Comparison of ENCODE assay signal across 8 cellular contexts in the genomic region with DNA sequence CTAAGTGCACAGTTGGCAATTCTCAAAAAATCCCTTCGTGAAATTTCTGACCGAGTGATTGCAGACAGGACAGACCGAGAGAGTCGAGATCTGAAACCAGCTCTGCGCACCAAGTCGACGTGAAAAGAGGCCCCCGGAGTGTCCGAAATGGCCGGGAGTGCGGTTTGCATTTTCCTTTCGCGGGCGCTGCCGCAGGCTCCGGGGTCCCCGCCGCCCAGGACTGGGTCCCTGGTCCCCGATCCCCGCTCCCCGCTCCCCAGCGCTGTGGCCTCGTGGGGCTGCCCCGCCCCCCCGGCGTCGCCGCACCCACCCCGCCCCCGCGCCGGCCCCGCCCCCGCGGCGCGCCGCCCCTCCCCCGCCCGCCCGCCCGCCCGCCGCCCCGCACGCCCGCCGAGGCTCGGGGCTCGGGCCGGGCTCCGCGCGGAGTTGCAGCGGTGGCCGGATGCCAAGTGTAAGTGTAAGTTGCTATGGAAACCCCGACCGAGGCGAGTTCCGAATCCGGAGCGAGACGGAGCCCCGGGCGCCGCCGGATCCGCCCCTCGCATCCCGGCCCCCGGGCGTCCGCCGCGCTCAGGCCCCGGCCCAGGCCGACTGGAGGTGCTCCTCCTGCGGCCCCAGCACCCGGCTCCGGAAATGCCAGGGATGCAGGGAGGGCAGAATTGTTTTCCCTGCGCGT. TPM values are rescaled to one million over a fixed set of nuclear protein-coding genes. Genes with fewer than 3 reads are reported as not detected.
A peak's percentile ranks its signal among the peaks of the same experiment; 100 is the strongest.
DNase-seq lines count a peak whose midpoint lies in the region; ATAC-seq, FAIRE-seq and TF ChIP-seq lines count a peak whose summit lies in the region.

No MANE protein-coding gene starts in this region.

- H3K9ac ChIP-seq in kidney (ENCODE audit: low read length in 2 of 2): peak overlapping the region in 1 of 2 donors; percentile 59

- H3K9me3 ChIP-seq in kidney (ENCODE audit: control insufficient read depth in 1 of 2, low read length in 2 of 2): no peaks in the 10 kb centered on the region

- peaks cover 6% of the 10 kb centered on the region for H3K27me3 Mint-ChIP-seq in chondrocyte (ENCODE audit: low read depth)

- FAIRE-seq in kidney (lab: Jason Lieb, UNC): no peak

- H3K27ac ChIP-seq in kidney (ENCODE audit: low read depth in 2 of 2, low read length in 2 of 2): peak overlapping the region in 1 of 2 donors; percentile 36

- DNase-seq in NCI-H1436 (lab: John Stamatoyannopoulos, UW): peak; percentile 79
- DNase-seq in NCI-H1436 treated with DMSO at 0.1 percent for 48 hours (lab: John Stamatoyannopoulos, UW): no peak
- DNase-seq in NCI-H146 (lab: John Stamatoyannopoulos, UW): peak; percentile 94
- peak; percentile 67 for DNase-seq in activated CD4-positive, CD25-positive, alpha-beta regulatory T cell treated with anti-CD3 and anti-CD28 coated beads, Interleukin-2, amount 50 U/mL, for 72 hours
- no peak for DNase-seq in chondrocyte (ENCODE audit: low spot score)
- DNase-seq in kidney: peak; percentile 92
- peak; percentile 46 to 51 for DNase-seq in stimulated activated CD4-positive, alpha-beta T cell treated with anti-CD3 and anti-CD28 coated beads, Interleukin-15, amount 100 ng/mL, for 1 hour (ENCODE audit: low read depth in 1 of 2, low spot score in 1 of 2)

- peak; percentile 36 for ATAC-seq in HG02623 (IDR thresholded peaks at IDR 0.05; ENCODE audit: unreplicated experiment)

- intact Hi-C loops in kidney (cut with DNase I): no loop called here

- TF ChIP-seq CTCF in chondrocyte (IDR thresholded peaks at IDR 0.05) (no peak), kidney (IDR thresholded peaks at IDR 0.05; ENCODE audit: borderline replicate concordance, extremely low read depth, insufficient read depth) (no peak)

- H3K36me3 Mint-ChIP-seq in chondrocyte (ENCODE audit: low read depth): peaks cover 11% of the 10 kb centered on the region

- peaks cover 9 to 11% of the 10 kb centered on the region in 2 donors for H3K36me3 ChIP-seq in kidney (ENCODE audit: control insufficient read depth in 1 of 2, insufficient read depth in 2 of 2, low read length in 2 of 2)

- H3K4me1 Mint-ChIP-seq in chondrocyte (ENCODE audit: low read depth): peaks cover 41% of the 10 kb centered on the region

- H3K9me3 Mint-ChIP-seq in chondrocyte (ENCODE audit: low read depth): no peaks in the 10 kb centered on the region

- H3K4me3 ChIP-seq in kidney (ENCODE audit: low read length in 2 of 2): peak overlapping the region; percentile 56 to 66

- H3K4me1 ChIP-seq in kidney (ENCODE audit: control insufficient read depth in 1 of 2, insufficient read depth in 1 of 2, low read depth in 1 of 2, low read length in 2 of 2): peaks cover 0 to 8% of the 10 kb centered on the region in 2 donors

- peak overlapping the region; percentile 86 for H3K27ac Mint-ChIP-seq in chondrocyte (ENCODE audit: unreplicated experiment)

- peak overlapping the region; percentile 79 for H3K4me3 Mint-ChIP-seq in chondrocyte (ENCODE audit: unreplicated experiment)

RNA-seq across cellular contexts. Expression of a gene that starts 4.5 kb away (rescaled TPM):
- 53.2 to 62.3 TPM (median 55.9 TPM) in 3 replicates for total RNA-seq in chondrocyte
- 49.0 TPM for total RNA-seq in kidney
- 18.7 TPM for polyA plus RNA-seq in kidney (ENCODE audit: insufficient read depth, low read depth, low replicate concordance)

RNA-seq across cellular contexts. Expression of a gene that starts 9.2 kb away (rescaled TPM):
- total RNA-seq in chondrocyte: 51.4 to 68.9 TPM (median 55.8 TPM) in 3 replicates
- 46.2 TPM for total RNA-seq in kidney
- 72.8 TPM for polyA plus RNA-seq in kidney (ENCODE audit: insufficient read depth, low read depth, low replicate concordance)

RNA-seq across cellular contexts. Expression of a gene that starts 19.9 kb away (rescaled TPM):
- total RNA-seq in chondrocyte (not detected in 3 replicates), kidney (8.4 TPM)
- 0.30 TPM for polyA plus RNA-seq in kidney (ENCODE audit: insufficient read depth, low read depth, low replicate concordance)

Comparison
In these comparisons a context has a peak if more than half of its experiments do, and no peak if none do; other contexts are left out.
1. DNase-seq: peak in NCI-H1436 (single experiment), NCI-H146 (single experiment), activated CD4-positive, CD25-positive, alpha-beta regulatory T cell treated with anti-CD3 and anti-CD28 coated beads, Interleukin-2, amount 50 U/mL, for 72 hours (single experiment), kidney (single experiment) and stimulated activated CD4-positive, alpha-beta T cell treated with anti-CD3 and anti-CD28 coated beads, Interleukin-15, amount 100 ng/mL, for 1 hour (2 of 2); none in NCI-H1436 treated with DMSO at 0.1 percent for 48 hours (single experiment) and chondrocyte (single experiment).